ENCODE assay signal across 2 cellular contexts in the genomic region with DNA sequence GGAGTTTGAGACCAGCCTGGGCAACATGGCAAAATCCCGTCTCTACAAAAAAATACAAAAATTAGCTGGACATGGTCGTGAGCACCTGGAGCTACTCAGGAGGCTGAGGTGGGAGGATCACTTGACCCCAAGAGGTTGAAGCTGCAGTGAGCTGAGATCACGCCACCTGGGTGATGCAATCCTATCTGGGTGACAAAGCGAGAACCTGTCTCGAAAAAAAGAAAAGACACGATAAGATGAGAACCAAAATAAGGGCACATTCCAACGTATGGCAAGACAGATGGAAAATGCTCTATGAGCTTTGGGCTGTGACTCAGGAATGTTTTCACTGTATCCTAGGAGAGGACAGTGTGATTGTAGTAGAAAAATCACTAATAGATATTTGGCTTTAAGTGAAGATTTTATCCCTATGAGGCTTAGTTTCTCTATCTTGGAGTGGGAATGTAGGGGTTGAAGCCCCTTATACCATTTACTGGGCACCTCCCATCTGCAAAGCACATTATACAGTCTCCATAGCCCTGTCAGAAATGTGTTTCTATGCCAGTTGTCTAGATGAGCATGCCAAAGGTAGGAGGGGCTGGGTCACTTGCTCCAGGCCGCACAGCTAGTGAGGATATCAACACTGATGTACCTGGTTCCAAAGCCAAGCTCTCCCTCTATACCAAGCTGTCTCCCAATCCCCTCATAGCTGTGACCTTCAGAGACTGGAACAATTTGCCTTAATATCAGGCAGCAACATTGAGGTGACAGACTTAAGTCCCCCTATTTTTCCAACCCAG.
A peak's percentile ranks its signal among the peaks of the same experiment; 100 is the strongest.
TF ChIP-seq lines count a peak whose summit lies in the region.

No MANE protein-coding gene starts in this region.

TF ChIP-seq in IMR-90, 13 proteins besides CTCF, POLR2A, EP300 and RAD21:
- peak; percentile 21; the same call in 1 of the 2 replicates for TF ChIP-seq CEBPB (IDR thresholded peaks at IDR 0.05; ENCODE audit: low read depth, low read length)
- no peak for TF ChIP-seq MXI1 (IDR thresholded peaks at IDR 0.05; ENCODE audit: borderline replicate concordance, low read depth, low read length)
- TF ChIP-seq, protein P1, sequence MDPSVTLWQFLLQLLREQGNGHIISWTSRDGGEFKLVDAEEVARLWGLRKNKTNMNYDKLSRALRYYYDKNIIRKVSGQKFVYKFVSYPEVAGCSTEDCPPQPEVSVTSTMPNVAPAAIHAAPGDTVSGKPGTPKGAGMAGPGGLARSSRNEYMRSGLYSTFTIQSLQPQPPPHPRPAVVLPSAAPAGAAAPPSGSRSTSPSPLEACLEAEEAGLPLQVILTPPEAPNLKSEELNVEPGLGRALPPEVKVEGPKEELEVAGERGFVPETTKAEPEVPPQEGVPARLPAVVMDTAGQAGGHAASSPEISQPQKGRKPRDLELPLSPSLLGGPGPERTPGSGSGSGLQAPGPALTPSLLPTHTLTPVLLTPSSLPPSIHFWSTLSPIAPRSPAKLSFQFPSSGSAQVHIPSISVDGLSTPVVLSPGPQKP (IDR thresholded peaks at IDR 0.05; ENCODE audit: borderline replicate concordance, low read depth, low read length): no peak
- TF ChIP-seq RCOR1 (IDR thresholded peaks at IDR 0.05; ENCODE audit: insufficient replicate concordance, low read length): no peak
- TF ChIP-seq MAFK (IDR thresholded peaks at IDR 0.05; ENCODE audit: low read depth, low read length): no peak

TF ChIP-seq in H1, 55 proteins besides CTCF, POLR2A, EP300 and RAD21:
- TF ChIP-seq, protein P2, sequence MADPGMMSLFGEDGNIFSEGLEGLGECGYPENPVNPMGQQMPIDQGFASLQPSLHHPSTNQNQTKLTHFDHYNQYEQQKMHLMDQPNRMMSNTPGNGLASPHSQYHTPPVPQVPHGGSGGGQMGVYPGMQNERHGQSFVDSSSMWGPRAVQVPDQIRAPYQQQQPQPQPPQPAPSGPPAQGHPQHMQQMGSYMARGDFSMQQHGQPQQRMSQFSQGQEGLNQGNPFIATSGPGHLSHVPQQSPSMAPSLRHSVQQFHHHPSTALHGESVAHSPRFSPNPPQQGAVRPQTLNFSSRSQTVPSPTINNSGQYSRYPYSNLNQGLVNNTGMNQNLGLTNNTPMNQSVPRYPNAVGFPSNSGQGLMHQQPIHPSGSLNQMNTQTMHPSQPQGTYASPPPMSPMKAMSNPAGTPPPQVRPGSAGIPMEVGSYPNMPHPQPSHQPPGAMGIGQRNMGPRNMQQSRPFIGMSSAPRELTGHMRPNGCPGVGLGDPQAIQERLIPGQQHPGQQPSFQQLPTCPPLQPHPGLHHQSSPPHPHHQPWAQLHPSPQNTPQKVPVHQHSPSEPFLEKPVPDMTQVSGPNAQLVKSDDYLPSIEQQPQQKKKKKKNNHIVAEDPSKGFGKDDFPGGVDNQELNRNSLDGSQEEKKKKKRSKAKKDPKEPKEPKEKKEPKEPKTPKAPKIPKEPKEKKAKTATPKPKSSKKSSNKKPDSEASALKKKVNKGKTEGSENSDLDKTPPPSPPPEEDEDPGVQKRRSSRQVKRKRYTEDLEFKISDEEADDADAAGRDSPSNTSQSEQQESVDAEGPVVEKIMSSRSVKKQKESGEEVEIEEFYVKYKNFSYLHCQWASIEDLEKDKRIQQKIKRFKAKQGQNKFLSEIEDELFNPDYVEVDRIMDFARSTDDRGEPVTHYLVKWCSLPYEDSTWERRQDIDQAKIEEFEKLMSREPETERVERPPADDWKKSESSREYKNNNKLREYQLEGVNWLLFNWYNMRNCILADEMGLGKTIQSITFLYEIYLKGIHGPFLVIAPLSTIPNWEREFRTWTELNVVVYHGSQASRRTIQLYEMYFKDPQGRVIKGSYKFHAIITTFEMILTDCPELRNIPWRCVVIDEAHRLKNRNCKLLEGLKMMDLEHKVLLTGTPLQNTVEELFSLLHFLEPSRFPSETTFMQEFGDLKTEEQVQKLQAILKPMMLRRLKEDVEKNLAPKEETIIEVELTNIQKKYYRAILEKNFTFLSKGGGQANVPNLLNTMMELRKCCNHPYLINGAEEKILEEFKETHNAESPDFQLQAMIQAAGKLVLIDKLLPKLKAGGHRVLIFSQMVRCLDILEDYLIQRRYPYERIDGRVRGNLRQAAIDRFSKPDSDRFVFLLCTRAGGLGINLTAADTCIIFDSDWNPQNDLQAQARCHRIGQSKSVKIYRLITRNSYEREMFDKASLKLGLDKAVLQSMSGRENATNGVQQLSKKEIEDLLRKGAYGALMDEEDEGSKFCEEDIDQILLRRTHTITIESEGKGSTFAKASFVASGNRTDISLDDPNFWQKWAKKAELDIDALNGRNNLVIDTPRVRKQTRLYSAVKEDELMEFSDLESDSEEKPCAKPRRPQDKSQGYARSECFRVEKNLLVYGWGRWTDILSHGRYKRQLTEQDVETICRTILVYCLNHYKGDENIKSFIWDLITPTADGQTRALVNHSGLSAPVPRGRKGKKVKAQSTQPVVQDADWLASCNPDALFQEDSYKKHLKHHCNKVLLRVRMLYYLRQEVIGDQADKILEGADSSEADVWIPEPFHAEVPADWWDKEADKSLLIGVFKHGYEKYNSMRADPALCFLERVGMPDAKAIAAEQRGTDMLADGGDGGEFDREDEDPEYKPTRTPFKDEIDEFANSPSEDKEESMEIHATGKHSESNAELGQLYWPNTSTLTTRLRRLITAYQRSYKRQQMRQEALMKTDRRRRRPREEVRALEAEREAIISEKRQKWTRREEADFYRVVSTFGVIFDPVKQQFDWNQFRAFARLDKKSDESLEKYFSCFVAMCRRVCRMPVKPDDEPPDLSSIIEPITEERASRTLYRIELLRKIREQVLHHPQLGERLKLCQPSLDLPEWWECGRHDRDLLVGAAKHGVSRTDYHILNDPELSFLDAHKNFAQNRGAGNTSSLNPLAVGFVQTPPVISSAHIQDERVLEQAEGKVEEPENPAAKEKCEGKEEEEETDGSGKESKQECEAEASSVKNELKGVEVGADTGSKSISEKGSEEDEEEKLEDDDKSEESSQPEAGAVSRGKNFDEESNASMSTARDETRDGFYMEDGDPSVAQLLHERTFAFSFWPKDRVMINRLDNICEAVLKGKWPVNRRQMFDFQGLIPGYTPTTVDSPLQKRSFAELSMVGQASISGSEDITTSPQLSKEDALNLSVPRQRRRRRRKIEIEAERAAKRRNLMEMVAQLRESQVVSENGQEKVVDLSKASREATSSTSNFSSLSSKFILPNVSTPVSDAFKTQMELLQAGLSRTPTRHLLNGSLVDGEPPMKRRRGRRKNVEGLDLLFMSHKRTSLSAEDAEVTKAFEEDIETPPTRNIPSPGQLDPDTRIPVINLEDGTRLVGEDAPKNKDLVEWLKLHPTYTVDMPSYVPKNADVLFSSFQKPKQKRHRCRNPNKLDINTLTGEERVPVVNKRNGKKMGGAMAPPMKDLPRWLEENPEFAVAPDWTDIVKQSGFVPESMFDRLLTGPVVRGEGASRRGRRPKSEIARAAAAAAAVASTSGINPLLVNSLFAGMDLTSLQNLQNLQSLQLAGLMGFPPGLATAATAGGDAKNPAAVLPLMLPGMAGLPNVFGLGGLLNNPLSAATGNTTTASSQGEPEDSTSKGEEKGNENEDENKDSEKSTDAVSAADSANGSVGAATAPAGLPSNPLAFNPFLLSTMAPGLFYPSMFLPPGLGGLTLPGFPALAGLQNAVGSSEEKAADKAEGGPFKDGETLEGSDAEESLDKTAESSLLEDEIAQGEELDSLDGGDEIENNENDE (IDR thresholded peaks at IDR 0.05; ENCODE audit: insufficient replicate concordance, low read length): no peak
- 0 out of 2 replicates have a peak, but pooled peaks have one; percentile 35 for TF ChIP-seq CEBPB (IDR thresholded peaks at IDR 0.05; ENCODE audit: low read depth, low read length)
